1 cellular context compared by ENCODE assay signal in the genomic region with DNA sequence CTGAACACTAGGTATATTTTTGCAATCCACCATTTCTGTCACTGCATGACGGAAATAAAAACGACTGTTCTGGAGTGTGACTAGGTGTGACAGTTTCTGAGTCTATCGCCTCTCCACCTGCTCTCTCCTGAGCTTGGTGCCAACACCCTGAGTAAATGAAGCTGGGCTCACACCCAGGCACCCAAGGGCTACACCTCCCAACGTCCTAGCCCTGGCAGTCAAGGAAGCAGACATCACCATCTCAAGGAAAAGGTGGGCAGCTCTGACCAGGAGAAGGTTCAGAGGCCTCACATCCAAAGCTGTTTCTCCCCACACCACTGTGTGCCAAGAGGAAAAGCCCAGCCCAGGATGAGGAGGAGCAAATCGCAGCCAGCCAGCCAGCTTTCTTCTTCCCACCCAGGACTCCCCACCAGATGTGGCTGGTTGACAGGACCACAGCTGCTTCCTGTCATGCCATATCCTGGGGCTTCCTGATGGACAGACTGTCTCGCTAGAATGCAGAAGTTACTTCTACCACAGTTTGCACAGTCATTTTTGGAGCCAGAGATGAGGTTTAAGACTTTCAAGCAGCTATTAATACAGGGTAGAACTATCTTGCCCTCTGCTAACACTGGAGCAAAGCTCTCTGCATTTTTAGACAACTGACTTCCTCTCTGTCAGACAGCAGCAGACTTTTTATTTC.
TF ChIP-seq lines count a peak whose summit lies in the region.

No MANE protein-coding gene starts in this region.

TF ChIP-seq in GM12878, 131 proteins besides CTCF, POLR2A, EP300 and RAD21 (continues in another document):
- TF ChIP-seq, protein P1, sequence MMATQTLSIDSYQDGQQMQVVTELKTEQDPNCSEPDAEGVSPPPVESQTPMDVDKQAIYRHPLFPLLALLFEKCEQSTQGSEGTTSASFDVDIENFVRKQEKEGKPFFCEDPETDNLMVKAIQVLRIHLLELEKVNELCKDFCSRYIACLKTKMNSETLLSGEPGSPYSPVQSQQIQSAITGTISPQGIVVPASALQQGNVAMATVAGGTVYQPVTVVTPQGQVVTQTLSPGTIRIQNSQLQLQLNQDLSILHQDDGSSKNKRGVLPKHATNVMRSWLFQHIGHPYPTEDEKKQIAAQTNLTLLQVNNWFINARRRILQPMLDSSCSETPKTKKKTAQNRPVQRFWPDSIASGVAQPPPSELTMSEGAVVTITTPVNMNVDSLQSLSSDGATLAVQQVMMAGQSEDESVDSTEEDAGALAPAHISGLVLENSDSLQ (IDR thresholded peaks at IDR 0.05): peak; percentile 95
- TF ChIP-seq, protein P2, sequence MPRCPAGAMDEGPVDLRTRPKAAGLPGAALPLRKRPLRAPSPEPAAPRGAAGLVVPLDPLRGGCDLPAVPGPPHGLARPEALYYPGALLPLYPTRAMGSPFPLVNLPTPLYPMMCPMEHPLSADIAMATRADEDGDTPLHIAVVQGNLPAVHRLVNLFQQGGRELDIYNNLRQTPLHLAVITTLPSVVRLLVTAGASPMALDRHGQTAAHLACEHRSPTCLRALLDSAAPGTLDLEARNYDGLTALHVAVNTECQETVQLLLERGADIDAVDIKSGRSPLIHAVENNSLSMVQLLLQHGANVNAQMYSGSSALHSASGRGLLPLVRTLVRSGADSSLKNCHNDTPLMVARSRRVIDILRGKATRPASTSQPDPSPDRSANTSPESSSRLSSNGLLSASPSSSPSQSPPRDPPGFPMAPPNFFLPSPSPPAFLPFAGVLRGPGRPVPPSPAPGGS (IDR thresholded peaks at IDR 0.05; ENCODE audit: borderline replicate concordance, insufficient read depth, low read depth, low read length, poor library complexity, severe bottlenecking): peak; percentile 92
- TF ChIP-seq ATF7 (IDR thresholded peaks at IDR 0.05; ENCODE audit: low read depth): peak; percentile 40; the same call in 1 of the 2 replicates
- peak; percentile 79; the same call in 1 of the 2 replicates for TF ChIP-seq CHD1 (IDR thresholded peaks at IDR 0.05; ENCODE audit: low read depth, low read length)
- peak; percentile 99 for TF ChIP-seq TCF3 (IDR thresholded peaks at IDR 0.05; ENCODE audit: borderline replicate concordance, insufficient read depth, low read depth, low read length)
- peak; percentile 70 for TF ChIP-seq POLR2AphosphoS5 (IDR thresholded peaks at IDR 0.05; ENCODE audit: low read length)
- TF ChIP-seq KDM1A (IDR thresholded peaks at IDR 0.05; ENCODE audit: borderline replicate concordance): no peak
- TF ChIP-seq EED (IDR thresholded peaks at IDR 0.05; ENCODE audit: low read depth): peak; percentile 100
- peak; percentile 76 for TF ChIP-seq TBL1XR1 (IDR thresholded peaks at IDR 0.05; ENCODE audit: low read depth, low read length)
- TF ChIP-seq, protein P3, sequence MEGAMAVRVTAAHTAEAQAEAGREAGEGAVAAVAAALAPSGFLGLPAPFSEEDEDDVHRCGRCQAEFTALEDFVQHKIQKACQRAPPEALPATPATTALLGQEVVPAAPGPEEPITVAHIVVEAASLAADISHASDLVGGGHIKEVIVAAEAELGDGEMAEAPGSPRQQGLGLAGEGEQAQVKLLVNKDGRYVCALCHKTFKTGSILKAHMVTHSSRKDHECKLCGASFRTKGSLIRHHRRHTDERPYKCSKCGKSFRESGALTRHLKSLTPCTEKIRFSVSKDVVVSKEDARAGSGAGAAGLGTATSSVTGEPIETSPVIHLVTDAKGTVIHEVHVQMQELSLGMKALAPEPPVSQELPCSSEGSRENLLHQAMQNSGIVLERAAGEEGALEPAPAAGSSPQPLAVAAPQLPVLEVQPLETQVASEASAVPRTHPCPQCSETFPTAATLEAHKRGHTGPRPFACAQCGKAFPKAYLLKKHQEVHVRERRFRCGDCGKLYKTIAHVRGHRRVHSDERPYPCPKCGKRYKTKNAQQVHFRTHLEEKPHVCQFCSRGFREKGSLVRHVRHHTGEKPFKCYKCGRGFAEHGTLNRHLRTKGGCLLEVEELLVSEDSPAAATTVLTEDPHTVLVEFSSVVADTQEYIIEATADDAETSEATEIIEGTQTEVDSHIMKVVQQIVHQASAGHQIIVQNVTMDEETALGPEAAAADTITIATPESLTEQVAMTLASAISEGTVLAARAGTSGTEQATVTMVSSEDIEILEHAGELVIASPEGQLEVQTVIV (IDR thresholded peaks at IDR 0.05; ENCODE audit: borderline replicate concordance, partially characterized antibody): no peak
- peak; percentile 100 for TF ChIP-seq JUNB (IDR thresholded peaks at IDR 0.05)
- peak; percentile 74 for TF ChIP-seq GABPA (IDR thresholded peaks at IDR 0.05; ENCODE audit: low read depth)
- peak; percentile 85; the same call in 1 of the 3 replicates for TF ChIP-seq POU2F2 (IDR thresholded peaks at IDR 0.05; ENCODE audit: borderline replicate concordance, low read depth, low read length)
- peak; percentile 68; the same call in 1 of the 2 replicates for TF ChIP-seq TAF1 (IDR thresholded peaks at IDR 0.05; ENCODE audit: borderline replicate concordance, low read depth, low read length)
- peak; percentile 55; the same call in 1 of the 2 replicates for TF ChIP-seq ZNF24 (IDR thresholded peaks at IDR 0.05)
- peak; percentile 65; the same call in 1 of the 2 replicates for TF ChIP-seq BMI1 (IDR thresholded peaks at IDR 0.05; ENCODE audit: borderline replicate concordance)
- peak; percentile 94 for TF ChIP-seq PAX5 (IDR thresholded peaks at IDR 0.05; ENCODE audit: borderline replicate concordance, low read depth, low read length)
- TF ChIP-seq, protein P4, sequence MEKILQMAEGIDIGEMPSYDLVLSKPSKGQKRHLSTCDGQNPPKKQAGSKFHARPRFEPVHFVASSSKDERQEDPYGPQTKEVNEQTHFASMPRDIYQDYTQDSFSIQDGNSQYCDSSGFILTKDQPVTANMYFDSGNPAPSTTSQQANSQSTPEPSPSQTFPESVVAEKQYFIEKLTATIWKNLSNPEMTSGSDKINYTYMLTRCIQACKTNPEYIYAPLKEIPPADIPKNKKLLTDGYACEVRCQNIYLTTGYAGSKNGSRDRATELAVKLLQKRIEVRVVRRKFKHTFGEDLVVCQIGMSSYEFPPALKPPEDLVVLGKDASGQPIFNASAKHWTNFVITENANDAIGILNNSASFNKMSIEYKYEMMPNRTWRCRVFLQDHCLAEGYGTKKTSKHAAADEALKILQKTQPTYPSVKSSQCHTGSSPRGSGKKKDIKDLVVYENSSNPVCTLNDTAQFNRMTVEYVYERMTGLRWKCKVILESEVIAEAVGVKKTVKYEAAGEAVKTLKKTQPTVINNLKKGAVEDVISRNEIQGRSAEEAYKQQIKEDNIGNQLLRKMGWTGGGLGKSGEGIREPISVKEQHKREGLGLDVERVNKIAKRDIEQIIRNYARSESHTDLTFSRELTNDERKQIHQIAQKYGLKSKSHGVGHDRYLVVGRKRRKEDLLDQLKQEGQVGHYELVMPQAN (conservative IDR thresholded peaks at IDR 0.05): peak; percentile 83
- peak; percentile 98 for TF ChIP-seq FOXM1 (IDR thresholded peaks at IDR 0.05; ENCODE audit: low read depth, low read length)
- TF ChIP-seq, protein P5, sequence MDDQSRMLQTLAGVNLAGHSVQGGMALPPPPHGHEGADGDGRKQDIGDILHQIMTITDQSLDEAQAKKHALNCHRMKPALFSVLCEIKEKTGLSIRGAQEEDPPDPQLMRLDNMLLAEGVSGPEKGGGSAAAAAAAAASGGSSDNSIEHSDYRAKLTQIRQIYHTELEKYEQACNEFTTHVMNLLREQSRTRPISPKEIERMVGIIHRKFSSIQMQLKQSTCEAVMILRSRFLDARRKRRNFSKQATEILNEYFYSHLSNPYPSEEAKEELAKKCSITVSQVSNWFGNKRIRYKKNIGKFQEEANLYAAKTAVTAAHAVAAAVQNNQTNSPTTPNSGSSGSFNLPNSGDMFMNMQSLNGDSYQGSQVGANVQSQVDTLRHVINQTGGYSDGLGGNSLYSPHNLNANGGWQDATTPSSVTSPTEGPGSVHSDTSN (IDR thresholded peaks at IDR 0.05; ENCODE audit: insufficient replicate concordance, low read depth, low read length): peak; percentile 93
- TF ChIP-seq TCF12 (IDR thresholded peaks at IDR 0.05; ENCODE audit: low read depth, low read length): peak; percentile 100
- peak; percentile 96 for TF ChIP-seq MEF2A (IDR thresholded peaks at IDR 0.05; ENCODE audit: insufficient read depth, low read depth, low read length)
- TF ChIP-seq PML (IDR thresholded peaks at IDR 0.05; ENCODE audit: low read length): peak; percentile 90
- peak; percentile 100 for TF ChIP-seq IRF4 (IDR thresholded peaks at IDR 0.05; ENCODE audit: low read depth, low read length)
- peak; percentile 73; the same call in 1 of the 2 replicates for TF ChIP-seq LARP7 (IDR thresholded peaks at IDR 0.05)
- TF ChIP-seq SIN3A (IDR thresholded peaks at IDR 0.05; ENCODE audit: low read depth, low read length): peak; percentile 93
- TF ChIP-seq PAX8 (IDR thresholded peaks at IDR 0.05): no peak
- no peak for TF ChIP-seq SMAD1 (IDR thresholded peaks at IDR 0.05; ENCODE audit: low read depth, partially characterized antibody)
- TF ChIP-seq, protein P6, sequence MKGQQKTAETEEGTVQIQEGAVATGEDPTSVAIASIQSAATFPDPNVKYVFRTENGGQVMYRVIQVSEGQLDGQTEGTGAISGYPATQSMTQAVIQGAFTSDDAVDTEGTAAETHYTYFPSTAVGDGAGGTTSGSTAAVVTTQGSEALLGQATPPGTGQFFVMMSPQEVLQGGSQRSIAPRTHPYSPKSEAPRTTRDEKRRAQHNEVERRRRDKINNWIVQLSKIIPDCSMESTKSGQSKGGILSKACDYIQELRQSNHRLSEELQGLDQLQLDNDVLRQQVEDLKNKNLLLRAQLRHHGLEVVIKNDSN (IDR thresholded peaks at IDR 0.05; ENCODE audit: borderline replicate concordance, extremely low read length, insufficient read depth, low read depth, low read length): no peak
- peak; percentile 42; the same call in 1 of the 2 replicates for TF ChIP-seq ZNF217 (IDR thresholded peaks at IDR 0.05)
- TF ChIP-seq, protein P7, sequence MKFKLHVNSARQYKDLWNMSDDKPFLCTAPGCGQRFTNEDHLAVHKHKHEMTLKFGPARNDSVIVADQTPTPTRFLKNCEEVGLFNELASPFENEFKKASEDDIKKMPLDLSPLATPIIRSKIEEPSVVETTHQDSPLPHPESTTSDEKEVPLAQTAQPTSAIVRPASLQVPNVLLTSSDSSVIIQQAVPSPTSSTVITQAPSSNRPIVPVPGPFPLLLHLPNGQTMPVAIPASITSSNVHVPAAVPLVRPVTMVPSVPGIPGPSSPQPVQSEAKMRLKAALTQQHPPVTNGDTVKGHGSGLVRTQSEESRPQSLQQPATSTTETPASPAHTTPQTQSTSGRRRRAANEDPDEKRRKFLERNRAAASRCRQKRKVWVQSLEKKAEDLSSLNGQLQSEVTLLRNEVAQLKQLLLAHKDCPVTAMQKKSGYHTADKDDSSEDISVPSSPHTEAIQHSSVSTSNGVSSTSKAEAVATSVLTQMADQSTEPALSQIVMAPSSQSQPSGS (IDR thresholded peaks at IDR 0.05; ENCODE audit: low read length): peak; percentile 94
- peak; percentile 99 for TF ChIP-seq IKZF2 (IDR thresholded peaks at IDR 0.05)
- TF ChIP-seq, protein P8, sequence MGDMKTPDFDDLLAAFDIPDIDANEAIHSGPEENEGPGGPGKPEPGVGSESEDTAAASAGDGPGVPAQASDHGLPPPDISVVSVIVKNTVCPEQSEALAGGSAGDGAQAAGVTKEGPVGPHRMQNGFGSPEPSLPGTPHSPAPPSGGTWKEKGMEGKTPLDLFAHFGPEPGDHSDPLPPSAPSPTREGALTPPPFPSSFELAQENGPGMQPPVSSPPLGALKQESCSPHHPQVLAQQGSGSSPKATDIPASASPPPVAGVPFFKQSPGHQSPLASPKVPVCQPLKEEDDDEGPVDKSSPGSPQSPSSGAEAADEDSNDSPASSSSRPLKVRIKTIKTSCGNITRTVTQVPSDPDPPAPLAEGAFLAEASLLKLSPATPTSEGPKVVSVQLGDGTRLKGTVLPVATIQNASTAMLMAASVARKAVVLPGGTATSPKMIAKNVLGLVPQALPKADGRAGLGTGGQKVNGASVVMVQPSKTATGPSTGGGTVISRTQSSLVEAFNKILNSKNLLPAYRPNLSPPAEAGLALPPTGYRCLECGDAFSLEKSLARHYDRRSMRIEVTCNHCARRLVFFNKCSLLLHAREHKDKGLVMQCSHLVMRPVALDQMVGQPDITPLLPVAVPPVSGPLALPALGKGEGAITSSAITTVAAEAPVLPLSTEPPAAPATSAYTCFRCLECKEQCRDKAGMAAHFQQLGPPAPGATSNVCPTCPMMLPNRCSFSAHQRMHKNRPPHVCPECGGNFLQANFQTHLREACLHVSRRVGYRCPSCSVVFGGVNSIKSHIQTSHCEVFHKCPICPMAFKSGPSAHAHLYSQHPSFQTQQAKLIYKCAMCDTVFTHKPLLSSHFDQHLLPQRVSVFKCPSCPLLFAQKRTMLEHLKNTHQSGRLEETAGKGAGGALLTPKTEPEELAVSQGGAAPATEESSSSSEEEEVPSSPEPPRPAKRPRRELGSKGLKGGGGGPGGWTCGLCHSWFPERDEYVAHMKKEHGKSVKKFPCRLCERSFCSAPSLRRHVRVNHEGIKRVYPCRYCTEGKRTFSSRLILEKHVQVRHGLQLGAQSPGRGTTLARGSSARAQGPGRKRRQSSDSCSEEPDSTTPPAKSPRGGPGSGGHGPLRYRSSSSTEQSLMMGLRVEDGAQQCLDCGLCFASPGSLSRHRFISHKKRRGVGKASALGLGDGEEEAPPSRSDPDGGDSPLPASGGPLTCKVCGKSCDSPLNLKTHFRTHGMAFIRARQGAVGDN (IDR thresholded peaks at IDR 0.05): no peak
- TF ChIP-seq GATAD2B (conservative IDR thresholded peaks at IDR 0.05; ENCODE audit: low read depth): peak; percentile 77
- peak; percentile 80 for TF ChIP-seq SP1 (IDR thresholded peaks at IDR 0.05; ENCODE audit: low read depth, low read length)
- peak; percentile 82 for TF ChIP-seq MEF2B (IDR thresholded peaks at IDR 0.05; ENCODE audit: partially characterized antibody, poor library complexity, severe bottlenecking)
- TF ChIP-seq STAT3 (IDR thresholded peaks at IDR 0.05; ENCODE audit: low read depth, low read length): peak; percentile 66; the same call in 1 of the 2 replicates
- no peak for TF ChIP-seq HDAC2 (IDR thresholded peaks at IDR 0.05)
- TF ChIP-seq FOS (IDR thresholded peaks at IDR 0.05; ENCODE audit: borderline replicate concordance, extremely low read depth, insufficient read length): no peak
- no peak for TF ChIP-seq STAT1 (conservative IDR thresholded peaks at IDR 0.05)
- no peak for TF ChIP-seq CBX3 (IDR thresholded peaks at IDR 0.05; ENCODE audit: borderline replicate concordance, low read depth)
- TF ChIP-seq MYB (IDR thresholded peaks at IDR 0.05; ENCODE audit: borderline replicate concordance, low read depth, low read length): 0 out of 2 replicates have a peak, but pooled peaks have one; percentile 28
- TF ChIP-seq CREM (IDR thresholded peaks at IDR 0.05; ENCODE audit: low read depth): peak; percentile 94
- no peak for TF ChIP-seq ZZZ3 (IDR thresholded peaks at IDR 0.05; ENCODE audit: control insufficient read depth, insufficient read length, low read depth)
- TF ChIP-seq NR2C1 (IDR thresholded peaks at IDR 0.05): no peak
- TF ChIP-seq, protein P9, sequence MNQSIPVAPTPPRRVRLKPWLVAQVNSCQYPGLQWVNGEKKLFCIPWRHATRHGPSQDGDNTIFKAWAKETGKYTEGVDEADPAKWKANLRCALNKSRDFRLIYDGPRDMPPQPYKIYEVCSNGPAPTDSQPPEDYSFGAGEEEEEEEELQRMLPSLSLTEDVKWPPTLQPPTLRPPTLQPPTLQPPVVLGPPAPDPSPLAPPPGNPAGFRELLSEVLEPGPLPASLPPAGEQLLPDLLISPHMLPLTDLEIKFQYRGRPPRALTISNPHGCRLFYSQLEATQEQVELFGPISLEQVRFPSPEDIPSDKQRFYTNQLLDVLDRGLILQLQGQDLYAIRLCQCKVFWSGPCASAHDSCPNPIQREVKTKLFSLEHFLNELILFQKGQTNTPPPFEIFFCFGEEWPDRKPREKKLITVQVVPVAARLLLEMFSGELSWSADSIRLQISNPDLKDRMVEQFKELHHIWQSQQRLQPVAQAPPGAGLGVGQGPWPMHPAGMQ (IDR thresholded peaks at IDR 0.05; ENCODE audit: borderline replicate concordance): no peak
- 0 out of 2 replicates have a peak, but pooled peaks have one; percentile 22 for TF ChIP-seq TARDBP (IDR thresholded peaks at IDR 0.05; ENCODE audit: borderline replicate concordance)
- peak; percentile 91 for TF ChIP-seq NBN (IDR thresholded peaks at IDR 0.05)
